8 cellular contexts compared by ENCODE assay signal in the genomic region with DNA sequence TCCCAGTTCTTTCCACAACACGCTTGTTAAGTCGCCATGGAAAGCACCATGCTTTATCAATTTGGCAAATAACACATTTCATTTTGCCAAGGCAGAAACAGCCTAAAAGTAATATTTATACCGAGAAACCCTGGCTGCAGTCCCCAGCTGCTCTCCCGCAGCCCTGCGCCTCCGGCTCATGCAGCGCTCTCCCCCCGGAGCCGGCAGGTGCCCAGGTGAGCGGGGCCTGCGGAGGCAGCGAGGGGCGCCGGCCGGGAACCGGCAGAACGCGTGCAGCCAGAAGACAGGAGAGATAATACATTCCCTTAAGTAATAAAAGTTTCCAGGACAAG. TPM values are rescaled to one million over a fixed set of nuclear protein-coding genes. Genes with fewer than 3 reads are reported as not detected.
DNase-seq lines count a peak whose midpoint lies in the region; ATAC-seq and TF ChIP-seq lines count a peak whose summit lies in the region.

No MANE protein-coding gene starts in this region.

- in situ Hi-C loops in GM13976 (cut with MboI; ENCODE audit: low sequenced_read_pairs, unreplicated experiment): no loop called here

- POLR2A ChIA-PET in A673 (lab: Charles Lee; ENCODE audit: low non-redundant PET): interaction anchor here (0.6 kb wide), 1 partner anchor 466 kb away, joined by 7 read pairs; no protein-coding TSS in a partner anchor

- H3K27me3 ChIP-seq in A673 (replicated peaks; ENCODE audit: insufficient read depth, low read depth, low read length, poor library complexity): no peaks in the 10 kb centered on the region

- no peaks in the 10 kb centered on the region for H3K36me3 Mint-ChIP-seq in osteocyte (ENCODE audit: unreplicated experiment)

- no peak for TF ChIP-seq CTCF in A673 (conservative IDR thresholded peaks at IDR 0.05; ENCODE audit: low read depth, low read length)
- TF ChIP-seq CTCF in fibroblast of villous mesenchyme (IDR thresholded peaks at IDR 0.05; ENCODE audit: insufficient read depth, low read depth, low read length): no peak
- no peak for TF ChIP-seq CTCF in osteocyte (IDR thresholded peaks at IDR 0.05)
- no peak for TF ChIP-seq CTCF in GM13976 (IDR thresholded peaks at IDR 0.05; ENCODE audit: borderline replicate concordance, control extremely low read depth, extremely low read depth, insufficient read depth, missing control alignments)

- BruUV-seq in A673 (replicated peaks; lab: Mats Ljungman, UMichigan): no TSS peak

- no peaks in the 10 kb centered on the region for H3K27me3 Mint-ChIP-seq in osteocyte (ENCODE audit: unreplicated experiment)

- peak overlapping the region; percentile 88 for H3K27ac Mint-ChIP-seq in osteocyte (ENCODE audit: unreplicated experiment)

- DNase-seq in A673 (ENCODE audit: low spot score): no peak
- DNase-seq in activated CD4-positive, alpha-beta T cell treated with anti-CD3 and anti-CD28 coated beads for 1 hour: peak; percentile 12
- DNase-seq in fibroblast of villous mesenchyme (ENCODE audit: low read depth): peak; percentile 38
- DNase-seq in osteocyte (ENCODE audit: extremely low spot score, unreplicated experiment): no peak
- DNase-seq in NAMALWA (ENCODE audit: low spot score): no peak
- no peak for DNase-seq in GM13976 (ENCODE audit: low spot score)

- H3K9me3 ChIP-seq in A673 (ENCODE audit: low read depth, low read length, poor library complexity, severe bottlenecking): no peaks in the 10 kb centered on the region

- peaks cover 36% of the 10 kb centered on the region for H3K4me1 ChIP-seq in A673 (ENCODE audit: insufficient read depth, low read length, poor library complexity, severe bottlenecking)

- H3K4me3 ChIP-seq in A673 (ENCODE audit: low read depth, low read length, poor library complexity, severe bottlenecking) (peak overlapping the region; percentile 75), fibroblast of villous mesenchyme (ENCODE audit: low read depth, low read length) (peak overlapping the region; percentile 96)

- peak overlapping the region; percentile 72 for H3K4me3 Mint-ChIP-seq in osteocyte (ENCODE audit: unreplicated experiment)

- CTCF ChIA-PET in A673 (lab: Charles Lee): interaction anchor here (0.6 to 0.8 kb wide), 4 partner anchors 106 to 1001 kb away, joined by 3 to 6 read pairs (median 4); no protein-coding TSS in a partner anchor

- intact Hi-C loops in A673 (cut with micrococcal nuclease; ENCODE audit: unreplicated experiment): loop anchor here (5.0 to 10.0 kb wide), 4 partner anchors 67 to 619 kb away; no protein-coding TSS in a partner anchor

- H3K36me3 ChIP-seq in A673 (ENCODE audit: insufficient read depth, low read length, poor library complexity, severe bottlenecking): peaks cover 6% of the 10 kb centered on the region

- H3K27ac ChIP-seq in A673 (ENCODE audit: low read depth, low read length, poor library complexity, severe bottlenecking): peak overlapping the region; percentile 86

- peaks cover 52% of the 10 kb centered on the region for H3K4me1 Mint-ChIP-seq in osteocyte (ENCODE audit: unreplicated experiment)

- ATAC-seq in GM19025 (IDR thresholded peaks at IDR 0.05; ENCODE audit: low read depth, unreplicated experiment) (peak; percentile 10), HG03196 (IDR thresholded peaks at IDR 0.05; ENCODE audit: unreplicated experiment) (peak; percentile 11)

- H3K9me3 Mint-ChIP-seq in osteocyte (ENCODE audit: unreplicated experiment): no peaks in the 10 kb centered on the region

RNA-seq across cellular contexts. Expression of a gene that starts 0.7 kb away (rescaled TPM):
- total RNA-seq in A673 (2021): 122 and 132 TPM in 2 replicates
- total RNA-seq in fibroblast of villous mesenchyme: 124 and 143 TPM in 2 replicates
- 114 and 118 TPM in 2 replicates for total RNA-seq in osteocyte

RNA-seq across cellular contexts. Expression of a gene that starts 10.5 kb away (rescaled TPM):
- total RNA-seq in A673 (2021) (11.1 and 13.4 TPM in 2 replicates), fibroblast of villous mesenchyme (7.4 and 10.8 TPM in 2 replicates), osteocyte (10.9 and 11.6 TPM in 2 replicates)

Comparison
In these comparisons a context has a peak if more than half of its experiments do, and no peak if none do; other contexts are left out.
1. DNase-seq: peak in activated CD4-positive, alpha-beta T cell treated with anti-CD3 and anti-CD28 coated beads for 1 hour (single experiment) and fibroblast of villous mesenchyme (single experiment); none in A673 (single experiment), osteocyte (single experiment), NAMALWA (single experiment) and GM13976 (single experiment).